ENCODE assay signal across 1 cellular context in the genomic region with DNA sequence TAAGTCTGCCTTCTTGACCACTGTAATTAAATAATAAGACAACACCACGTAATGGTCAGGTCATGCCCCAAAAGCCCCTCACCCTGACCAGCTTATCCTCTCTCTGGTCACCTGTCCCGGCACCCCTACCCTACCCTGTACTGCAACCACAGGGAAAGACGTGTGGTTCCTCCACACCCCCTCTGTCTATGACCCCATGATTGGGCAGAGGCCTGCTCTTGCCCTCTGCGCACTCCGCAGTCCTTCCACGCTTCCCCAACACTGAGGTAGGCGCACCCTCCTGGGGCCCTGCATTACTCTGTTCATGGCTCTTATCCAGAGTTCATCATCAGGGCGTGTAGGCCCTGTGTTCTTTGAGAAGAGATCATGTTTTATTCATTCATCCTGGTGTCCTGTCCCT.
TF ChIP-seq lines count a peak whose summit lies in the region.

No MANE protein-coding gene starts in this region.

TF ChIP-seq in HCT116, 20 proteins besides CTCF, POLR2A, EP300 and RAD21 (continued from another document):
- TF ChIP-seq TCF7L2 (IDR thresholded peaks at IDR 0.05; ENCODE audit: borderline replicate concordance, extremely low read depth, insufficient read depth, insufficient read length) (no peak), ZFX (IDR thresholded peaks at IDR 0.05) (no peak), CEBPB (IDR thresholded peaks at IDR 0.05; ENCODE audit: low read depth) (no peak), JUND (IDR thresholded peaks at IDR 0.05) (no peak), EZH2 (IDR thresholded peaks at IDR 0.05) (no peak), FOSL1 (IDR thresholded peaks at IDR 0.05; ENCODE audit: low read depth) (no peak), SIN3A (IDR thresholded peaks at IDR 0.05; ENCODE audit: low read depth) (no peak), SRF (IDR thresholded peaks at IDR 0.05; ENCODE audit: low read depth) (no peak), POLR2AphosphoS5 (IDR thresholded peaks at IDR 0.05; ENCODE audit: low read depth, low read length) (no peak)
- TF ChIP-seq, protein P1, sequence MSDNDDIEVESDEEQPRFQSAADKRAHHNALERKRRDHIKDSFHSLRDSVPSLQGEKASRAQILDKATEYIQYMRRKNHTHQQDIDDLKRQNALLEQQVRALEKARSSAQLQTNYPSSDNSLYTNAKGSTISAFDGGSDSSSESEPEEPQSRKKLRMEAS (IDR thresholded peaks at IDR 0.05) = no peak
- TF ChIP-seq, protein P2, sequence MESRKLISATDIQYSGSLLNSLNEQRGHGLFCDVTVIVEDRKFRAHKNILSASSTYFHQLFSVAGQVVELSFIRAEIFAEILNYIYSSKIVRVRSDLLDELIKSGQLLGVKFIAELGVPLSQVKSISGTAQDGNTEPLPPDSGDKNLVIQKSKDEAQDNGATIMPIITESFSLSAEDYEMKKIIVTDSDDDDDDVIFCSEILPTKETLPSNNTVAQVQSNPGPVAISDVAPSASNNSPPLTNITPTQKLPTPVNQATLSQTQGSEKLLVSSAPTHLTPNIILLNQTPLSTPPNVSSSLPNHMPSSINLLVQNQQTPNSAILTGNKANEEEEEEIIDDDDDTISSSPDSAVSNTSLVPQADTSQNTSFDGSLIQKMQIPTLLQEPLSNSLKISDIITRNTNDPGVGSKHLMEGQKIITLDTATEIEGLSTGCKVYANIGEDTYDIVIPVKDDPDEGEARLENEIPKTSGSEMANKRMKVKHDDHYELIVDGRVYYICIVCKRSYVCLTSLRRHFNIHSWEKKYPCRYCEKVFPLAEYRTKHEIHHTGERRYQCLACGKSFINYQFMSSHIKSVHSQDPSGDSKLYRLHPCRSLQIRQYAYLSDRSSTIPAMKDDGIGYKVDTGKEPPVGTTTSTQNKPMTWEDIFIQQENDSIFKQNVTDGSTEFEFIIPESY (IDR thresholded peaks at IDR 0.05; ENCODE audit: extremely low read depth, insufficient replicate concordance, low read length) = no peak
- TF ChIP-seq, protein P3, sequence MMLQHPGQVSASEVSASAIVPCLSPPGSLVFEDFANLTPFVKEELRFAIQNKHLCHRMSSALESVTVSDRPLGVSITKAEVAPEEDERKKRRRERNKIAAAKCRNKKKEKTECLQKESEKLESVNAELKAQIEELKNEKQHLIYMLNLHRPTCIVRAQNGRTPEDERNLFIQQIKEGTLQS (IDR thresholded peaks at IDR 0.05) = no peak
